In genomic region chr5:38556599-38557308, GRCh38 we compare ENCODE assay signal across 8 cellular contexts. TPM values are rescaled to one million over a fixed set of nuclear protein-coding genes. Genes with fewer than 3 reads are reported as not detected.
DNase-seq lines count a peak whose midpoint lies in the region; ATAC-seq and TF ChIP-seq lines count a peak whose summit lies in the region.

A gene with protein sequence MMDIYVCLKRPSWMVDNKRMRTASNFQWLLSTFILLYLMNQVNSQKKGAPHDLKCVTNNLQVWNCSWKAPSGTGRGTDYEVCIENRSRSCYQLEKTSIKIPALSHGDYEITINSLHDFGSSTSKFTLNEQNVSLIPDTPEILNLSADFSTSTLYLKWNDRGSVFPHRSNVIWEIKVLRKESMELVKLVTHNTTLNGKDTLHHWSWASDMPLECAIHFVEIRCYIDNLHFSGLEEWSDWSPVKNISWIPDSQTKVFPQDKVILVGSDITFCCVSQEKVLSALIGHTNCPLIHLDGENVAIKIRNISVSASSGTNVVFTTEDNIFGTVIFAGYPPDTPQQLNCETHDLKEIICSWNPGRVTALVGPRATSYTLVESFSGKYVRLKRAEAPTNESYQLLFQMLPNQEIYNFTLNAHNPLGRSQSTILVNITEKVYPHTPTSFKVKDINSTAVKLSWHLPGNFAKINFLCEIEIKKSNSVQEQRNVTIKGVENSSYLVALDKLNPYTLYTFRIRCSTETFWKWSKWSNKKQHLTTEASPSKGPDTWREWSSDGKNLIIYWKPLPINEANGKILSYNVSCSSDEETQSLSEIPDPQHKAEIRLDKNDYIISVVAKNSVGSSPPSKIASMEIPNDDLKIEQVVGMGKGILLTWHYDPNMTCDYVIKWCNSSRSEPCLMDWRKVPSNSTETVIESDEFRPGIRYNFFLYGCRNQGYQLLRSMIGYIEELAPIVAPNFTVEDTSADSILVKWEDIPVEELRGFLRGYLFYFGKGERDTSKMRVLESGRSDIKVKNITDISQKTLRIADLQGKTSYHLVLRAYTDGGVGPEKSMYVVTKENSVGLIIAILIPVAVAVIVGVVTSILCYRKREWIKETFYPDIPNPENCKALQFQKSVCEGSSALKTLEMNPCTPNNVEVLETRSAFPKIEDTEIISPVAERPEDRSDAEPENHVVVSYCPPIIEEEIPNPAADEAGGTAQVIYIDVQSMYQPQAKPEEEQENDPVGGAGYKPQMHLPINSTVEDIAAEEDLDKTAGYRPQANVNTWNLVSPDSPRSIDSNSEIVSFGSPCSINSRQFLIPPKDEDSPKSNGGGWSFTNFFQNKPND (minus strand): TSS chr5:38556646. CDS start chr5:38530647, 25,999 bp downstream.

- H3K9me3 ChIP-seq in CD4-positive, CD25-positive, alpha-beta regulatory T cell (ENCODE audit: control insufficient read depth in 2 of 2, low read length in 2 of 2), result no peaks in the 10 kb centered on the region
- no peaks in the 10 kb centered on the region for H3K9me3 ChIP-seq in skeletal muscle tissue (ENCODE audit: control insufficient read depth in 3 of 3, low read length in 3 of 3)

- H3K27ac Mint-ChIP-seq in CD4-positive, CD25-positive, alpha-beta regulatory T cell, result no peak within 1 kb of the TSS

- no peak within 1 kb of the TSS for H3K4me3 ChIP-seq in CD4-positive, CD25-positive, alpha-beta regulatory T cell (ENCODE audit: low read depth, low read length)
- peak within 1 kb of the TSS; percentile 80 for H3K4me3 ChIP-seq in choroid plexus epithelial cell (ENCODE audit: low read depth, low read length)
- peak within 1 kb of the TSS; percentile 90 to 96 (median 92) for H3K4me3 ChIP-seq in skeletal muscle tissue (ENCODE audit: low read length in 3 of 3)

- H3K9me3 Mint-ChIP-seq in CD4-positive, CD25-positive, alpha-beta regulatory T cell, result peaks cover 0 to 6% (median 0%) of the 10 kb centered on the region in 7 donors

- H3K36me3 Mint-ChIP-seq in CD4-positive, CD25-positive, alpha-beta regulatory T cell, result no peaks in the 10 kb centered on the region

- no peaks in the 10 kb centered on the region for H3K36me3 ChIP-seq in CD4-positive, CD25-positive, alpha-beta regulatory T cell (ENCODE audit: control insufficient read depth, insufficient read depth, low read length)
- H3K36me3 ChIP-seq in skeletal muscle tissue (ENCODE audit: control insufficient read depth in 3 of 3, insufficient read depth in 3 of 3, low read length in 3 of 3), result no peaks in the 10 kb centered on the region

- H3K27ac ChIP-seq in CD4-positive, CD25-positive, alpha-beta regulatory T cell (ENCODE audit: insufficient read depth, low read length, poor library complexity, severe bottlenecking), result no peak within 1 kb of the TSS
- peak within 1 kb of the TSS; percentile 92 for H3K27ac ChIP-seq in skeletal muscle tissue (ENCODE audit: low read depth, low read length)

- TF ChIP-seq CTCF in choroid plexus epithelial cell (conservative IDR thresholded peaks at IDR 0.05; ENCODE audit: low read depth, low read length), result no peak

- H3K27me3 Mint-ChIP-seq in CD4-positive, CD25-positive, alpha-beta regulatory T cell, result peaks cover 73% of the 10 kb centered on the region

- peak within 1 kb of the TSS; percentile 65 to 76 (median 70) for H3K4me3 Mint-ChIP-seq in CD4-positive, CD25-positive, alpha-beta regulatory T cell

- no peak for ATAC-seq in CD4-positive, CD25-positive, alpha-beta regulatory T cell (ENCODE audit: low read depth in 2 of 2)
- ATAC-seq in GM21528 (IDR thresholded peaks at IDR 0.05; ENCODE audit: low FRiP score, unreplicated experiment) (peak; percentile 57), GM18861 (IDR thresholded peaks at IDR 0.05; ENCODE audit: unreplicated experiment) (no peak)

- peak within 1 kb of the TSS; percentile 96 to 99 (median 97) for H3K9ac ChIP-seq in skeletal muscle tissue (ENCODE audit: low read depth in 1 of 3, low read length in 3 of 3)

- H3K4me1 ChIP-seq in CD4-positive, CD25-positive, alpha-beta regulatory T cell (ENCODE audit: control insufficient read depth, insufficient read depth, low read length, poor library complexity, severe bottlenecking), result peaks cover 8% of the 10 kb centered on the region
- peaks cover 6 to 22% (median 12%) of the 10 kb centered on the region in 3 donors for H3K4me1 ChIP-seq in skeletal muscle tissue (ENCODE audit: control insufficient read depth in 3 of 3, insufficient read depth in 3 of 3, low read length in 3 of 3)

- DNase-seq in CD4-positive, CD25-positive, alpha-beta regulatory T cell, result peak in 1 of 3 donors; percentile 31
- DNase-seq in NCI-H1105 treated with DMSO at 0.1 percent for 48 hours (lab: John Stamatoyannopoulos, UW) (peak; percentile 91), choroid plexus epithelial cell (ENCODE audit: low read depth) (peak; percentile 86), iris pigment epithelial cell (ENCODE audit: low read depth) (peak; percentile 84)
- DNase-seq in activated CD4-positive, alpha-beta T cell treated with anti-CD3 and anti-CD28 coated beads for 1 hour, result peak; percentile 20

- peaks cover 47% of the 10 kb centered on the region for H3K27me3 ChIP-seq in CD4-positive, CD25-positive, alpha-beta regulatory T cell (ENCODE audit: control insufficient read depth, insufficient read depth, low read length)
- H3K27me3 ChIP-seq in skeletal muscle tissue (ENCODE audit: control insufficient read depth in 3 of 3, insufficient read depth in 3 of 3, low read length in 3 of 3), result no peaks in the 10 kb centered on the region

- H3K4me1 Mint-ChIP-seq in CD4-positive, CD25-positive, alpha-beta regulatory T cell, result peaks cover 0 to 19% (median 4%) of the 10 kb centered on the region in 4 donors

RNA-seq across cellular contexts. Expression of the gene that starts here (rescaled TPM):
- not detected for total RNA-seq in CD4-positive, CD25-positive, alpha-beta regulatory T cell
- not detected for polyA plus RNA-seq in CD4-positive, CD25-positive, alpha-beta regulatory T cell
- total RNA-seq in skeletal muscle tissue, result 101 TPM

Comparison
In these comparisons a context has a peak if more than half of its experiments do, and no peak if none do; other contexts are left out.
1. RNA of the gene that starts here (total RNA-seq): 101 TPM in skeletal muscle tissue (single experiment); not detected in CD4-positive, CD25-positive, alpha-beta regulatory T cell (single experiment); every median in the first group is over 10 times any median in the second.